Comparison of ENCODE assay signal across 11 cellular contexts in genomic region chr20:43558412-43559146, GRCh38. TPM values are rescaled to one million over a fixed set of nuclear protein-coding genes. Genes with fewer than 3 reads are reported as not detected.
DNase-seq lines count a peak whose midpoint lies in the region; ATAC-seq and TF ChIP-seq lines count a peak whose summit lies in the region.
"Had no signal": no experiment of that assay in that cellular context is flagged by ENCODE, and none has a peak within 500 bp of the region (broad histone marks: within the 10 kb centered on the region; RNA-seq: fewer than 3 reads in every experiment).

SGK2 (plus strand) TSS chr20:43559027; CDS start chr20:43566496, 7,469 bp downstream.

- peak within 1 kb of the TSS; percentile 10 for H3K9ac ChIP-seq in endocrine pancreas (ENCODE audit: control insufficient read depth, insufficient read depth, low read length)

- H3K27ac ChIP-seq in CD8-positive, alpha-beta memory T cell (ENCODE audit: low read depth, low read length) = no peak within 1 kb of the TSS

- H3K9me3 ChIP-seq in MG63 (no peaks in the 10 kb centered on the region), endocrine pancreas (ENCODE audit: control insufficient read depth, low read length) (no peaks in the 10 kb centered on the region)
- no peaks in the 10 kb centered on the region for H3K9me3 ChIP-seq in CD8-positive, alpha-beta memory T cell (ENCODE audit: low read length)

- H3K4me1 Mint-ChIP-seq in CD8-positive, alpha-beta memory T cell = no peaks in the 10 kb centered on the region

- peak; percentile 46 for DNase-seq in A172 (ENCODE audit: low spot score)
- peak; percentile 27 for DNase-seq in MG63
- peak; percentile 83 for DNase-seq in mucosa of gallbladder (ENCODE audit: low spot score)
- DNase-seq in DMS 273 treated with DMSO at 0.1 percent for 48 hours (lab: John Stamatoyannopoulos, UW) = no peak
- no peak for DNase-seq in CD8-positive, alpha-beta memory T cell
- no peak for DNase-seq in HEK293T (ENCODE audit: extremely low spot score)
- DNase-seq: effector CD8-positive, alpha-beta T cell had no signal

- ATAC-seq in HG02588 (IDR thresholded peaks at IDR 0.05; ENCODE audit: unreplicated experiment) = no peak
- ATAC-seq: GM12878 had no signal

- H3K27ac Mint-ChIP-seq in CD8-positive, alpha-beta memory T cell = peak within 1 kb of the TSS in 1 of 8 donors; percentile 24

- H3K36me3 ChIP-seq in MG63 = no peaks in the 10 kb centered on the region
- no peaks in the 10 kb centered on the region for H3K36me3 ChIP-seq in endocrine pancreas (ENCODE audit: control insufficient read depth, insufficient read depth, low read length)
- H3K36me3 ChIP-seq in CD8-positive, alpha-beta memory T cell (ENCODE audit: insufficient read depth, low read length) = no peaks in the 10 kb centered on the region

- no peaks in the 10 kb centered on the region for H3K36me3 Mint-ChIP-seq in CD8-positive, alpha-beta memory T cell

- peaks cover 3 to 7% of the 10 kb centered on the region in 2 donors for H3K27me3 Mint-ChIP-seq in CD8-positive, alpha-beta memory T cell

- CTCF ChIA-PET in CD8-positive, alpha-beta memory T cell (lab: Charles Lee) = interaction anchor here (1.8 kb wide), 1 partner anchor 28 kb away, joined by 3 read pairs; no protein-coding TSS in a partner anchor
- CTCF ChIA-PET in HEK293T (lab: Yijun Ruan, JAX) = no interaction called here

- POLR2A ChIA-PET in CD8-positive, alpha-beta memory T cell (lab: Charles Lee) = no interaction called here
- POLR2A ChIA-PET in HEK293T (lab: Yijun Ruan, JAX) = interaction anchor here (2.8 kb wide), 1 partner anchor 32 kb away, joined by 9 read pairs; the partner anchor contains the start of gene IFT52

- H3K4me3 ChIP-seq in MG63 (no peak within 1 kb of the TSS), endocrine pancreas (ENCODE audit: control insufficient read depth, insufficient read depth, low read length) (no peak within 1 kb of the TSS)
- no peak within 1 kb of the TSS for H3K4me3 ChIP-seq in CD8-positive, alpha-beta memory T cell (ENCODE audit: low read length)
- H3K4me3 ChIP-seq: GM12878 had no signal

- H3K27me3 ChIP-seq in MG63 (no peaks in the 10 kb centered on the region), endocrine pancreas (ENCODE audit: control insufficient read depth, insufficient read depth, low read length) (no peaks in the 10 kb centered on the region)
- H3K27me3 ChIP-seq in CD8-positive, alpha-beta memory T cell (ENCODE audit: insufficient read depth, low read length, poor library complexity, severe bottlenecking) = no peaks in the 10 kb centered on the region

- H3K9me3 Mint-ChIP-seq in CD8-positive, alpha-beta memory T cell = no peaks in the 10 kb centered on the region

- no peak within 1 kb of the TSS for H3K4me3 Mint-ChIP-seq in CD8-positive, alpha-beta memory T cell

- peaks cover 4% of the 10 kb centered on the region for H3K4me1 ChIP-seq in endocrine pancreas (ENCODE audit: control insufficient read depth, insufficient read depth, low read length)
- no peaks in the 10 kb centered on the region for H3K4me1 ChIP-seq in CD8-positive, alpha-beta memory T cell (ENCODE audit: insufficient read depth, low read length)

TF ChIP-seq in HEK293T, 16 proteins besides CTCF, POLR2A, EP300 and RAD21:
- TF ChIP-seq HDGF (IDR thresholded peaks at IDR 0.05; ENCODE audit: borderline replicate concordance) = no peak

RNA-seq across cellular contexts. Expression of gene SGK2, which starts in this region (rescaled TPM):
- not detected in 2 replicates for total RNA-seq in A172 (2014; rRNA removed; shearing (Covaris generic))
- 0.72 TPM in 1 of 2 replicates, not detected in the other for total RNA-seq in MG63 (2014; rRNA removed; shearing (Covaris generic); ENCODE audit: low replicate concordance)
- total RNA-seq in mucosa of gallbladder = 56.8 TPM
- under 1 TPM; 0.11 to 0.24 TPM for total RNA-seq in CD8-positive, alpha-beta memory T cell
- polyA plus RNA-seq in CD8-positive, alpha-beta memory T cell = not detected
- total RNA-seq: T-helper 1 cell treated with Interleukin-12 subunit alpha and Interleukin-12 subunit beta and Interleukin-4 antibody, amounts not matched to agents 30 ng/mL and 1 ng/mL, for 36 hours had no signal

Comparison
In these comparisons a context has a peak if more than half of its experiments do, and no peak if none do; other contexts are left out.
1. RNA of gene SGK2 (total RNA-seq): 56.8 TPM in mucosa of gallbladder (single experiment); 0.72 TPM in MG63, 0.11 to 0.24 TPM in CD8-positive, alpha-beta memory T cell and not detected in A172; every median in the first group is over 10 times any median in the second.
2. Peak in DNase-seq in A172; RNA of the gene not detected or under 1 TPM.
3. Peak in DNase-seq in MG63; RNA of the gene not detected or under 1 TPM.